Comparison of ENCODE assay signal across 8 cellular contexts in the genomic region with DNA sequence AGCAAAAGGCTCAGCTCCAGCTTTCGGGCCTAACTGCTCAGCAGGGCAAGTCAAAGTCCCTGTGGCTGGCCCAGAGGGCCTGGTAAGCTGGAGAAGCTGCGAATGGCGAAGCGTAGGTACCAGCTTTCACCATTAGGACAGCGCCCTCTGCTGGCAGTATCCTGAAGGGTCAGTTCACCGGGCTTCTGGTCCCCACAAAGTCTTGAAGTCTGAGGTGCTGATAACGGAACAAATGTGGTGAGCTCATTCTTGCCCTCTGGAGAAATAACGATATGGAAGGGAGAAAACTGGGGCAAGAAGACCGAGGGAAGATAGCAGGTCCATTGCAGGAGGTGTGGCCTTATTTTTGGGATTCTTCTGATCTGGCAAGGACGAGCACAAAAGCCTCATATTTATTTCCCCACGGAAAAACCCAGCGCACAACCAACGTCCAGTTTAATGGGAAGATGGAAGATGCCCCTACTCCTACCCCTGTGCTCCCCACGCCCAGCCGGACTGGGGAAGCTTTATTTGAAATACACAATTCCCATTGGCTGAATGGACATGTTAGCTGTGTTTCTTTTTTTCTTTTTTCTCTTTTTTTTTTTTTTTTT. TPM values are rescaled to one million over a fixed set of nuclear protein-coding genes. Genes with fewer than 3 reads are reported as not detected.
DNase-seq lines count a peak whose midpoint lies in the region; ATAC-seq lines count a peak whose summit lies in the region.

No MANE protein-coding gene starts in this region.

- H2BK120ac ChIP-seq in mesenchymal stem cell (ENCODE audit: low read depth, low read length) = no peak overlapping the region

- H3K9ac ChIP-seq in mesenchymal stem cell (ENCODE audit: low read length) = peak overlapping the region; percentile 19

- H3K9me3 ChIP-seq in mesenchymal stem cell (ENCODE audit: control insufficient read depth, low read length) = no peaks in the 10 kb centered on the region

- H3K23ac ChIP-seq in mesenchymal stem cell (ENCODE audit: low read length in 2 of 2) = no peak overlapping the region

- H4K8ac ChIP-seq in mesenchymal stem cell (ENCODE audit: low read length) = peak overlapping the region; percentile 66

- H3K4me3 ChIP-seq in mesenchymal stem cell (ENCODE audit: insufficient read depth in 1 of 2, low read depth in 1 of 2, low read length in 2 of 2) = peak overlapping the region in 1 of 2 experiments; percentile 20

- no peak overlapping the region for H2BK5ac ChIP-seq in mesenchymal stem cell (ENCODE audit: low read depth, low read length, poor library complexity, severe bottlenecking)

- ATAC-seq in GM19043 (IDR thresholded peaks at IDR 0.05; ENCODE audit: low read depth, unreplicated experiment) = peak; percentile 74
- ATAC-seq in HG03571 (IDR thresholded peaks at IDR 0.05; ENCODE audit: unreplicated experiment) = peak; percentile 63

- H3K36me3 ChIP-seq in mesenchymal stem cell (ENCODE audit: control insufficient read depth in 1 of 2, insufficient read depth in 2 of 2, low read depth in 1 of 2, low read length in 2 of 2) = peaks cover 4 to 11% of the 10 kb centered on the region in 2 experiments

- H3K79me1 ChIP-seq in mesenchymal stem cell (replicated peaks; ENCODE audit: low read length, poor library complexity, severe bottlenecking) = no peaks in the 10 kb centered on the region

- no peak overlapping the region for H3K4me2 ChIP-seq in mesenchymal stem cell (ENCODE audit: low read length, poor library complexity, severe bottlenecking)

- H2BK15ac ChIP-seq in mesenchymal stem cell (ENCODE audit: low read depth, poor library complexity, severe bottlenecking) = no peak overlapping the region

- H3K4me1 ChIP-seq in mesenchymal stem cell (ENCODE audit: control insufficient read depth, insufficient read depth, low read depth, low read length) = peaks cover 11% of the 10 kb centered on the region

- H3K27me3 ChIP-seq in mesenchymal stem cell (ENCODE audit: control insufficient read depth in 1 of 2, insufficient read depth in 1 of 2, low read length in 2 of 2) = no peaks in the 10 kb centered on the region

- DNase-seq in Ammon's horn (ENCODE audit: low spot score) (peak; percentile 97), NOMO-1 (lab: John Stamatoyannopoulos, UW; ENCODE audit: unreplicated experiment in 2 of 2) (peak; percentile 79 to 84), mesenchymal stem cell (peak; percentile 88)
- DNase-seq in activated CD8-positive, alpha-beta memory T cell treated with anti-CD3 and anti-CD28 coated beads for 24 hours = peak; percentile 96
- DNase-seq in effector CD8-positive, alpha-beta T cell (lab: John Stamatoyannopoulos, UW) = peak; percentile 80
- peak; percentile 77 to 78 for DNase-seq in stimulated activated CD8-positive, alpha-beta memory T cell treated with anti-CD3 and anti-CD28 coated beads, Interleukin-15, amount 100 ng/mL, for 48 hours (ENCODE audit: low read depth in 2 of 2)

- H4K91ac ChIP-seq in mesenchymal stem cell (ENCODE audit: low read length) = no peak overlapping the region

- no peak overlapping the region for H3K27ac ChIP-seq in mesenchymal stem cell (ENCODE audit: low read length, poor library complexity, severe bottlenecking)

- H3K18ac ChIP-seq in mesenchymal stem cell (ENCODE audit: low read depth in 1 of 2, low read length in 2 of 2) = no peak overlapping the region

- H3K4ac ChIP-seq in mesenchymal stem cell (ENCODE audit: low read depth in 1 of 2, low read length in 2 of 2) = no peak overlapping the region

- H2AFZ ChIP-seq in mesenchymal stem cell (ENCODE audit: low read depth, low read length) = no peak overlapping the region

- H2BK12ac ChIP-seq in mesenchymal stem cell (ENCODE audit: low read length in 2 of 2) = no peak overlapping the region

- WGBS in mesenchymal stem cell = 33% methylated on average over 13 of the region's 15 CpGs

- H3K14ac ChIP-seq in mesenchymal stem cell (ENCODE audit: low read length in 2 of 2) = no peak overlapping the region

- no peak overlapping the region for H2AK5ac ChIP-seq in mesenchymal stem cell (ENCODE audit: low read length, severe bottlenecking)

RNA-seq across cellular contexts. Expression of a gene that starts 7.2 kb away (rescaled TPM):
- 0.01 TPM for polyA plus RNA-seq in mesenchymal stem cell (2013, experiment 1 of 2)
- 0.04 TPM for polyA plus RNA-seq in mesenchymal stem cell (2013, experiment 2 of 2)

RNA-seq across cellular contexts. Expression of a gene that starts 10.2 kb away (rescaled TPM):
- 8.7 TPM for polyA plus RNA-seq in mesenchymal stem cell (2013, experiment 1 of 2)
- polyA plus RNA-seq in mesenchymal stem cell (2013, experiment 2 of 2) = 10.3 TPM

RNA-seq across cellular contexts. Expression of a gene that starts 43.2 kb away (rescaled TPM):
- polyA plus RNA-seq in mesenchymal stem cell (2013, experiment 1 of 2) = 56.6 TPM
- 56.6 TPM for polyA plus RNA-seq in mesenchymal stem cell (2013, experiment 2 of 2)

RNA-seq across cellular contexts. Expression of a gene that starts 46.0 kb away (rescaled TPM):
- 0.01 TPM for polyA plus RNA-seq in mesenchymal stem cell (2013, experiment 1 of 2)
- 0.08 TPM for polyA plus RNA-seq in mesenchymal stem cell (2013, experiment 2 of 2)

RNA-seq across cellular contexts. Expression of a gene that starts 46.2 kb away (rescaled TPM):
- polyA plus RNA-seq in mesenchymal stem cell (2013, experiment 1 of 2) = 773 TPM
- polyA plus RNA-seq in mesenchymal stem cell (2013, experiment 2 of 2) = 885 TPM
